11 cellular contexts compared by ENCODE assay signal in genomic region chr7:43781726-43782607, GRCh38. TPM values are rescaled to one million over a fixed set of nuclear protein-coding genes. Genes with fewer than 3 reads are reported as not detected.
DNase-seq lines count a peak whose midpoint lies in the region; ATAC-seq and TF ChIP-seq lines count a peak whose summit lies in the region.
"Had no signal": no experiment of that assay in that cellular context is flagged by ENCODE, and none has a peak within 500 bp of the region (broad histone marks: within the 10 kb centered on the region; RNA-seq: fewer than 3 reads in every experiment).

No MANE protein-coding gene starts in this region.

- CTCF ChIA-PET in HEK293 (lab: Yijun Ruan, JAX), result no interaction called here
- CTCF ChIA-PET in CD8-positive, alpha-beta T cell (lab: Charles Lee), result interaction anchor here (0.9 to 1.5 kb wide), 2 partner anchors 15 to 57 kb away, joined by 3 read pairs; no protein-coding TSS in a partner anchor

- H3K27ac Mint-ChIP-seq in T-helper 17 cell, result peak overlapping the region; percentile 46
- no peak overlapping the region for H3K27ac Mint-ChIP-seq in CD8-positive, alpha-beta T cell
- H3K27ac Mint-ChIP-seq: memory B cell had no signal

- ATAC-seq in T-helper 17 cell (no peak), GM21528 (IDR thresholded peaks at IDR 0.05; ENCODE audit: low FRiP score, unreplicated experiment) (no peak)
- ATAC-seq in CD8-positive, alpha-beta T cell, result no peak

- POLR2A ChIA-PET in HEK293 (lab: Yijun Ruan, JAX), result no interaction called here
- POLR2A ChIA-PET in CD8-positive, alpha-beta T cell (lab: Charles Lee), result no interaction called here

- H3K36me3 ChIP-seq in HEK293 (ENCODE audit: control insufficient read depth in 2 of 2, insufficient read depth in 1 of 2, low read length in 2 of 2), result peaks cover 0 to 5% of the 10 kb centered on the region in 2 experiments; a peak in 2 of 3 replicates
- H3K36me3 ChIP-seq in skeletal muscle satellite cell (ENCODE audit: insufficient read depth, low read length), result no peaks in the 10 kb centered on the region
- H3K36me3 ChIP-seq in CD8-positive, alpha-beta T cell (ENCODE audit: insufficient read depth, low read length), result no peaks in the 10 kb centered on the region

- H3K27ac ChIP-seq in HEK293 (ENCODE audit: extremely low read depth, low read depth, low read length), result no peak overlapping the region
- H3K27ac ChIP-seq in CD8-positive, alpha-beta T cell (ENCODE audit: low read depth, low read length), result no peak overlapping the region

- no peaks in the 10 kb centered on the region for H3K27me3 ChIP-seq in skeletal muscle satellite cell (ENCODE audit: control insufficient read depth, insufficient read depth, low read length)
- H3K27me3 ChIP-seq in CD8-positive, alpha-beta T cell (ENCODE audit: insufficient read depth, low read length), result no peaks in the 10 kb centered on the region

- no peak overlapping the region for H3K4me3 ChIP-seq in HEK293 (ENCODE audit: low read depth, low read length)
- no peak overlapping the region for H3K4me3 ChIP-seq in skeletal muscle satellite cell (ENCODE audit: low read length)
- H3K4me3 ChIP-seq in CD8-positive, alpha-beta T cell (ENCODE audit: low read depth, low read length), result no peak overlapping the region
- H3K4me3 ChIP-seq: skin epidermis had no signal

- no peaks in the 10 kb centered on the region for H3K4me1 ChIP-seq in HEK293 (ENCODE audit: control insufficient read depth, insufficient read depth, low read length)
- H3K4me1 ChIP-seq in skeletal muscle satellite cell (ENCODE audit: control insufficient read depth, insufficient read depth, low read length), result peaks cover 12% of the 10 kb centered on the region
- no peaks in the 10 kb centered on the region for H3K4me1 ChIP-seq in CD8-positive, alpha-beta T cell (ENCODE audit: insufficient read depth, low read length)

- H3K9me3 Mint-ChIP-seq in CD8-positive, alpha-beta T cell, result no peaks in the 10 kb centered on the region
- H3K9me3 Mint-ChIP-seq: memory B cell had no signal

- no peak for TF ChIP-seq CTCF in HEK293 (tag by site-specific recombination; IDR thresholded peaks at IDR 0.05)
- no peak for TF ChIP-seq CTCF in CD8-positive, alpha-beta T cell (IDR thresholded peaks at IDR 0.05)

- peak overlapping the region; percentile 12 for H3K4me2 ChIP-seq in skeletal muscle satellite cell (ENCODE audit: low read length)

- no peak overlapping the region for H3K4me3 Mint-ChIP-seq in T-helper 17 cell
- no peak overlapping the region for H3K4me3 Mint-ChIP-seq in CD8-positive, alpha-beta T cell
- H3K4me3 Mint-ChIP-seq: memory B cell had no signal

- H3K4me1 Mint-ChIP-seq in T-helper 17 cell, result peaks cover 32% of the 10 kb centered on the region
- peaks cover 8% of the 10 kb centered on the region for H3K4me1 Mint-ChIP-seq in CD8-positive, alpha-beta T cell (ENCODE audit: low read depth)
- H3K4me1 Mint-ChIP-seq: memory B cell had no signal

- H3K36me3 Mint-ChIP-seq in T-helper 17 cell (ENCODE audit: low read depth), result peaks cover 6% of the 10 kb centered on the region
- H3K36me3 Mint-ChIP-seq in CD8-positive, alpha-beta T cell, result peaks cover 16% of the 10 kb centered on the region

- no peak for DNase-seq in T-helper 17 cell
- peak; percentile 72 for DNase-seq in iris pigment epithelial cell (ENCODE audit: low read depth)
- no peak for DNase-seq in activated T-cell treated with anti-CD3 and anti-CD28 coated beads for 4 hours
- DNase-seq in CD8-positive, alpha-beta T cell, result no peak
- DNase-seq in effector CD4-positive, alpha-beta T cell, result no peak
- DNase-seq: glutamatergic neuron had no signal

- intact Hi-C loops in CD8-positive, alpha-beta T cell (cut with DNase I, micrococcal nuclease), result no loop called here

- no peak overlapping the region for H3K9ac ChIP-seq in skeletal muscle satellite cell (ENCODE audit: low read depth, low read length)

- H3K27me3 Mint-ChIP-seq in T-helper 17 cell, result no peaks in the 10 kb centered on the region
- no peaks in the 10 kb centered on the region for H3K27me3 Mint-ChIP-seq in CD8-positive, alpha-beta T cell (ENCODE audit: low read depth)
- H3K27me3 Mint-ChIP-seq: memory B cell had no signal

- H3K9me3 ChIP-seq in HEK293 (ENCODE audit: control insufficient read depth, insufficient read depth, low read depth, low read length) (no peaks in the 10 kb centered on the region), T-helper 17 cell (ENCODE audit: control insufficient read depth, low read length, poor library complexity, severe bottlenecking) (no peaks in the 10 kb centered on the region), skeletal muscle satellite cell (replicated peaks; ENCODE audit: low read length) (no peaks in the 10 kb centered on the region)
- H3K9me3 ChIP-seq in CD8-positive, alpha-beta T cell (ENCODE audit: low read length), result no peaks in the 10 kb centered on the region

TF ChIP-seq in HEK293, 187 proteins besides CTCF, POLR2A, EP300 and RAD21:
- TF ChIP-seq, protein P1, sequence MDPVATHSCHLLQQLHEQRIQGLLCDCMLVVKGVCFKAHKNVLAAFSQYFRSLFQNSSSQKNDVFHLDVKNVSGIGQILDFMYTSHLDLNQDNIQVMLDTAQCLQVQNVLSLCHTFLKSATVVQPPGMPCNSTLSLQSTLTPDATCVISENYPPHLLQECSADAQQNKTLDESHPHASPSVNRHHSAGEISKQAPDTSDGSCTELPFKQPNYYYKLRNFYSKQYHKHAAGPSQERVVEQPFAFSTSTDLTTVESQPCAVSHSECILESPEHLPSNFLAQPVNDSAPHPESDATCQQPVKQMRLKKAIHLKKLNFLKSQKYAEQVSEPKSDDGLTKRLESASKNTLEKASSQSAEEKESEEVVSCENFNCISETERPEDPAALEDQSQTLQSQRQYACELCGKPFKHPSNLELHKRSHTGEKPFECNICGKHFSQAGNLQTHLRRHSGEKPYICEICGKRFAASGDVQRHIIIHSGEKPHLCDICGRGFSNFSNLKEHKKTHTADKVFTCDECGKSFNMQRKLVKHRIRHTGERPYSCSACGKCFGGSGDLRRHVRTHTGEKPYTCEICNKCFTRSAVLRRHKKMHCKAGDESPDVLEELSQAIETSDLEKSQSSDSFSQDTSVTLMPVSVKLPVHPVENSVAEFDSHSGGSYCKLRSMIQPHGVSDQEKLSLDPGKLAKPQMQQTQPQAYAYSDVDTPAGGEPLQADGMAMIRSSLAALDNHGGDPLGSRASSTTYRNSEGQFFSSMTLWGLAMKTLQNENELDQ (tag by site-specific recombination; IDR thresholded peaks at IDR 0.05; ENCODE audit: low read depth), result no peak
- TF ChIP-seq SP7 (tag by site-specific recombination; IDR thresholded peaks at IDR 0.05), result 0 out of 2 replicates have a peak, but pooled peaks have one; percentile 16

RNA-seq across cellular contexts. Expression of gene BLVRA, which starts 23.5 kb away (rescaled TPM):
- total RNA-seq in T-helper 17 cell, result 10 to 100 TPM; 26.2 to 29.7 TPM
- total RNA-seq in skeletal muscle satellite cell (2012; rRNA removed), result 19.2 and 22.6 TPM in 2 replicates
- 10 to 100 TPM; 12.8 to 14.6 TPM for total RNA-seq in CD8-positive, alpha-beta T cell

RNA-seq across cellular contexts. Expression of gene COA1, which starts 52.6 kb away (rescaled TPM):
- 10 to 100 TPM; 51.1 to 55.0 TPM for total RNA-seq in T-helper 17 cell
- total RNA-seq in skeletal muscle satellite cell (2012; rRNA removed), result 36.0 and 74.7 TPM in 2 replicates
- 10 to 100 TPM; 95.8 to 96.7 TPM for total RNA-seq in CD8-positive, alpha-beta T cell
